In the genomic region with DNA sequence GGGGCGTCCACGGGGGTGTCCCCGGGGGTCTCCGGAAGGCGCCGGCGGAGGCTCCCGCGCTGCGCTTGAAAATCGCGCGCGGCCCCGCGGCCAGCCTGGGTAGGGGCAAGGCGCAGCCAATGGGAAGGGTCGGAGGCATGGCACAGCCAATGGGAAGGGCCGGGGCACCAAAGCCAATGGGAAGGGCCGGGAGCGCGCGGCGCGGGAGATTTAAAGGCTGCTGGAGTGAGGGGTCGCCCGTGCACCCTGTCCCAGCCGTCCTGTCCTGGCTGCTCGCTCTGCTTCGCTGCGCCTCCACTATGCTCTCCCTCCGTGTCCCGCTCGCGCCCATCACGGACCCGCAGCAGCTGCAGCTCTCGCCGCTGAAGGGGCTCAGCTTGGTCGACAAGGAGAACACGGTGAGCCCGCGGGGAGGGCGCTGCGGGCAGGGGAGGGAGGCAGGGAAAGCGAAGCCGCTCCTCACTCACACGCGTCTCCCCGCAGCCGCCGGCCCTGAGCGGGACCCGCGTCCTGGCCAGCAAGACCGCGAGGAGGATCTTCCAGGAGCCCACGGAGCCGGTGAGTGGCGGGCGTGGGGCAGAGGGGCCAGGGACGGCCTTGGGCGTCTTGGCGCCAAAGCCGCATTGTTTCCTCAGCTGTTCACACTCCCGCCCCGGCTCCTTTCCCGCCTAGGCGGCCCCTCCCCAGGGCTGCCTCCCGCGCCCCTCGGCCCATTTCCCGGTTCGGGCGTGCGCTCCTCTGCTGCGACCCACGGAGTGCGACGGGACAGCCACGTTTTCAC, we compare ENCODE assay signal across 1 cellular context.
A peak's percentile ranks its signal among the peaks of the same experiment; 100 is the strongest.
TF ChIP-seq lines count a peak whose summit lies in the region.

A gene (plus strand): TSS at position 240 of the 781 bp plus-strand sequence. CDS start 60 bp downstream, at position 300.

TF ChIP-seq in HepG2, 621 proteins besides CTCF, POLR2A, EP300 and RAD21 (continued from another document and continues in another):
- TF ChIP-seq, protein P1, sequence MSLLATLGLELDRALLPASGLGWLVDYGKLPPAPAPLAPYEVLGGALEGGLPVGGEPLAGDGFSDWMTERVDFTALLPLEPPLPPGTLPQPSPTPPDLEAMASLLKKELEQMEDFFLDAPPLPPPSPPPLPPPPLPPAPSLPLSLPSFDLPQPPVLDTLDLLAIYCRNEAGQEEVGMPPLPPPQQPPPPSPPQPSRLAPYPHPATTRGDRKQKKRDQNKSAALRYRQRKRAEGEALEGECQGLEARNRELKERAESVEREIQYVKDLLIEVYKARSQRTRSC (CRISPR knock-in tag; IDR thresholded peaks at IDR 0.05; ENCODE audit: low read depth), result peak; percentile 41; the same call in 1 of the 2 replicates
- TF ChIP-seq ARHGAP35 (CRISPR knock-in tag; IDR thresholded peaks at IDR 0.05; ENCODE audit: borderline replicate concordance) (no peak; the same call in none of the 2 replicates), CHD4 (IDR thresholded peaks at IDR 0.05; ENCODE audit: borderline replicate concordance, low read length) (no peak), MAFG (CRISPR knock-in tag; IDR thresholded peaks at IDR 0.05) (no peak), SRSF1 (optimal IDR thresholded peaks at IDR 0.05; ENCODE audit: low read depth, low read length) (peak; percentile 29), SIN3B (IDR thresholded peaks at IDR 0.05; ENCODE audit: low read length) (peak; percentile 100), ZNF768 (CRISPR knock-in tag; IDR thresholded peaks at IDR 0.05) (peak; percentile 37; the same call in 1 of the 2 replicates), ZNF570 (CRISPR knock-in tag; IDR thresholded peaks at IDR 0.05; ENCODE audit: borderline replicate concordance) (no peak), ZNF510 (CRISPR knock-in tag; IDR thresholded peaks at IDR 0.05; ENCODE audit: low read depth) (no peak), ATAD3A (CRISPR knock-in tag; IDR thresholded peaks at IDR 0.05) (peak; percentile 76; the same call in 1 of the 2 replicates), ZNF674 (CRISPR knock-in tag; IDR thresholded peaks at IDR 0.05; ENCODE audit: low read depth) (no peak), SMAD3 (CRISPR knock-in tag; IDR thresholded peaks at IDR 0.05) (0 out of 2 replicates have a peak, but pooled peaks have one; percentile 18), YEATS2 (CRISPR knock-in tag; IDR thresholded peaks at IDR 0.05; ENCODE audit: borderline replicate concordance) (no peak), ZNF234 (CRISPR knock-in tag; conservative IDR thresholded peaks at IDR 0.05) (0 out of 2 replicates have a peak, but pooled peaks have one; percentile 52), ZNF720 (CRISPR knock-in tag; IDR thresholded peaks at IDR 0.05) (no peak), AGO2 (optimal IDR thresholded peaks at IDR 0.05; ENCODE audit: low read depth, low read length) (peak; percentile 49), RBM22 (optimal IDR thresholded peaks at IDR 0.05; ENCODE audit: low read length) (no peak), ZNF616 (CRISPR knock-in tag; IDR thresholded peaks at IDR 0.05; ENCODE audit: low read depth) (no peak), PHF21A (CRISPR knock-in tag; IDR thresholded peaks at IDR 0.05) (peak; percentile 80), ZNF317 (CRISPR knock-in tag; IDR thresholded peaks at IDR 0.05) (peak; percentile 77), ZNF501 (CRISPR knock-in tag; IDR thresholded peaks at IDR 0.05) (peak; percentile 75; the same call in 1 of the 2 replicates), ZNF790 (CRISPR knock-in tag; IDR thresholded peaks at IDR 0.05; ENCODE audit: borderline replicate concordance) (peak; percentile 84; the same call in 1 of the 2 replicates), DPF2 (CRISPR knock-in tag; IDR thresholded peaks at IDR 0.05; ENCODE audit: borderline replicate concordance, low read depth) (no peak), ZNF562 (CRISPR knock-in tag; IDR thresholded peaks at IDR 0.05; ENCODE audit: borderline replicate concordance) (peak; percentile 93), TCF12 (IDR thresholded peaks at IDR 0.05) (no peak), TCF12 (CRISPR knock-in tag; IDR thresholded peaks at IDR 0.05) (peak; percentile 20; the same call in 1 of the 2 replicates), SRY (CRISPR knock-in tag; IDR thresholded peaks at IDR 0.05) (peak; percentile 76; the same call in 1 of the 2 replicates), RORA (CRISPR knock-in tag; IDR thresholded peaks at IDR 0.05) (no peak), ZNF205 (CRISPR knock-in tag; IDR thresholded peaks at IDR 0.05) (0 out of 2 replicates have a peak, but pooled peaks have one; percentile 16), ZNF383 (CRISPR knock-in tag; IDR thresholded peaks at IDR 0.05; ENCODE audit: borderline replicate concordance) (no peak), CHD2 (IDR thresholded peaks at IDR 0.05; ENCODE audit: low read depth, low read length) (peak; percentile 73), NR2F6 (IDR thresholded peaks at IDR 0.05) (no peak), NR2F6 (CRISPR knock-in tag; IDR thresholded peaks at IDR 0.05) (no peak; the same call in 1 of the 2 replicates), ZNF160 (CRISPR knock-in tag; IDR thresholded peaks at IDR 0.05) (peak; percentile 85; the same call in 1 of the 2 replicates), ZNF883 (CRISPR knock-in tag; IDR thresholded peaks at IDR 0.05; ENCODE audit: not compliant biosample characterization) (peak; percentile 83), DNMT1 (CRISPR knock-in tag; IDR thresholded peaks at IDR 0.05) (peak; percentile 81; the same call in 1 of the 2 replicates), CCAR2 (optimal IDR thresholded peaks at IDR 0.05; ENCODE audit: low read depth, low read length) (no peak), ISL2 (CRISPR knock-in tag; IDR thresholded peaks at IDR 0.05) (peak; percentile 74), FOXK1 (CRISPR knock-in tag; IDR thresholded peaks at IDR 0.05; ENCODE audit: borderline replicate concordance, low read depth) (peak; percentile 62; the same call in 1 of the 2 replicates), SMAD9 (CRISPR knock-in tag; IDR thresholded peaks at IDR 0.05) (peak; percentile 73; the same call in 1 of the 2 replicates), RARA (CRISPR knock-in tag; IDR thresholded peaks at IDR 0.05) (no peak), U2AF1 (optimal IDR thresholded peaks at IDR 0.05; ENCODE audit: low read depth, low read length) (no peak), CBX2 (IDR thresholded peaks at IDR 0.05; ENCODE audit: low read depth, low read length) (no peak), CBX2 (CRISPR knock-in tag; IDR thresholded peaks at IDR 0.05; ENCODE audit: low read depth) (peak; percentile 86), RELA (CRISPR knock-in tag; IDR thresholded peaks at IDR 0.05) (no peak)
- TF ChIP-seq, protein P2, sequence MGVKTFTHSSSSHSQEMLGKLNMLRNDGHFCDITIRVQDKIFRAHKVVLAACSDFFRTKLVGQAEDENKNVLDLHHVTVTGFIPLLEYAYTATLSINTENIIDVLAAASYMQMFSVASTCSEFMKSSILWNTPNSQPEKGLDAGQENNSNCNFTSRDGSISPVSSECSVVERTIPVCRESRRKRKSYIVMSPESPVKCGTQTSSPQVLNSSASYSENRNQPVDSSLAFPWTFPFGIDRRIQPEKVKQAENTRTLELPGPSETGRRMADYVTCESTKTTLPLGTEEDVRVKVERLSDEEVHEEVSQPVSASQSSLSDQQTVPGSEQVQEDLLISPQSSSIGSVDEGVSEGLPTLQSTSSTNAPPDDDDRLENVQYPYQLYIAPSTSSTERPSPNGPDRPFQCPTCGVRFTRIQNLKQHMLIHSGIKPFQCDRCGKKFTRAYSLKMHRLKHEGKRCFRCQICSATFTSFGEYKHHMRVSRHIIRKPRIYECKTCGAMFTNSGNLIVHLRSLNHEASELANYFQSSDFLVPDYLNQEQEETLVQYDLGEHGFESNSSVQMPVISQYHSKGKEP (CRISPR knock-in tag; IDR thresholded peaks at IDR 0.05), result peak; percentile 81; the same call in 1 of the 2 replicates
- TF ChIP-seq, protein P3, sequence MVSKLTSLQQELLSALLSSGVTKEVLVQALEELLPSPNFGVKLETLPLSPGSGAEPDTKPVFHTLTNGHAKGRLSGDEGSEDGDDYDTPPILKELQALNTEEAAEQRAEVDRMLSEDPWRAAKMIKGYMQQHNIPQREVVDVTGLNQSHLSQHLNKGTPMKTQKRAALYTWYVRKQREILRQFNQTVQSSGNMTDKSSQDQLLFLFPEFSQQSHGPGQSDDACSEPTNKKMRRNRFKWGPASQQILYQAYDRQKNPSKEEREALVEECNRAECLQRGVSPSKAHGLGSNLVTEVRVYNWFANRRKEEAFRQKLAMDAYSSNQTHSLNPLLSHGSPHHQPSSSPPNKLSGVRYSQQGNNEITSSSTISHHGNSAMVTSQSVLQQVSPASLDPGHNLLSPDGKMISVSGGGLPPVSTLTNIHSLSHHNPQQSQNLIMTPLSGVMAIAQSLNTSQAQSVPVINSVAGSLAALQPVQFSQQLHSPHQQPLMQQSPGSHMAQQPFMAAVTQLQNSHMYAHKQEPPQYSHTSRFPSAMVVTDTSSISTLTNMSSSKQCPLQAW (CRISPR knock-in tag; IDR thresholded peaks at IDR 0.05), result peak; percentile 81; the same call in 1 of the 2 replicates
- TF ChIP-seq, protein P4, sequence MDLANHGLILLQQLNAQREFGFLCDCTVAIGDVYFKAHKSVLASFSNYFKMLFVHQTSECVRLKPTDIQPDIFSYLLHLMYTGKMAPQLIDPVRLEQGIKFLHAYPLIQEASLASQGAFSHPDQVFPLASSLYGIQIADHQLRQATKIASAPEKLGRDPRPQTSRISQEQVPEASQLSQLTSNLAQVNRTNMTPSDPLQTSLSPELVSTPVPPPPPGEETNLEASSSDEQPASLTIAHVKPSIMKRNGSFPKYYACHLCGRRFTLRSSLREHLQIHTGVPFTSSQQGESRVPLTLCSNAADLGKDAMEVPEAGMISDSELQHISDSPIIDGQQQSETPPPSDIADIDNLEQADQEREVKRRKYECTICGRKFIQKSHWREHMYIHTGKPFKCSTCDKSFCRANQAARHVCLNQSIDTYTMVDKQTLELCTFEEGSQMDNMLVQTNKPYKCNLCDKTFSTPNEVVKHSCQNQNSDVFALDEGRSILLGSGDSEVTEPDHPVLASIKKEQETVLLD (CRISPR knock-in tag; IDR thresholded peaks at IDR 0.05; ENCODE audit: low read depth), result peak; percentile 98
- TF ChIP-seq, protein P5, sequence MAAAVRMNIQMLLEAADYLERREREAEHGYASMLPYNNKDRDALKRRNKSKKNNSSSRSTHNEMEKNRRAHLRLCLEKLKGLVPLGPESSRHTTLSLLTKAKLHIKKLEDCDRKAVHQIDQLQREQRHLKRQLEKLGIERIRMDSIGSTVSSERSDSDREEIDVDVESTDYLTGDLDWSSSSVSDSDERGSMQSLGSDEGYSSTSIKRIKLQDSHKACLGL (CRISPR knock-in tag; IDR thresholded peaks at IDR 0.05), result peak; percentile 97
- TF ChIP-seq, protein P6, sequence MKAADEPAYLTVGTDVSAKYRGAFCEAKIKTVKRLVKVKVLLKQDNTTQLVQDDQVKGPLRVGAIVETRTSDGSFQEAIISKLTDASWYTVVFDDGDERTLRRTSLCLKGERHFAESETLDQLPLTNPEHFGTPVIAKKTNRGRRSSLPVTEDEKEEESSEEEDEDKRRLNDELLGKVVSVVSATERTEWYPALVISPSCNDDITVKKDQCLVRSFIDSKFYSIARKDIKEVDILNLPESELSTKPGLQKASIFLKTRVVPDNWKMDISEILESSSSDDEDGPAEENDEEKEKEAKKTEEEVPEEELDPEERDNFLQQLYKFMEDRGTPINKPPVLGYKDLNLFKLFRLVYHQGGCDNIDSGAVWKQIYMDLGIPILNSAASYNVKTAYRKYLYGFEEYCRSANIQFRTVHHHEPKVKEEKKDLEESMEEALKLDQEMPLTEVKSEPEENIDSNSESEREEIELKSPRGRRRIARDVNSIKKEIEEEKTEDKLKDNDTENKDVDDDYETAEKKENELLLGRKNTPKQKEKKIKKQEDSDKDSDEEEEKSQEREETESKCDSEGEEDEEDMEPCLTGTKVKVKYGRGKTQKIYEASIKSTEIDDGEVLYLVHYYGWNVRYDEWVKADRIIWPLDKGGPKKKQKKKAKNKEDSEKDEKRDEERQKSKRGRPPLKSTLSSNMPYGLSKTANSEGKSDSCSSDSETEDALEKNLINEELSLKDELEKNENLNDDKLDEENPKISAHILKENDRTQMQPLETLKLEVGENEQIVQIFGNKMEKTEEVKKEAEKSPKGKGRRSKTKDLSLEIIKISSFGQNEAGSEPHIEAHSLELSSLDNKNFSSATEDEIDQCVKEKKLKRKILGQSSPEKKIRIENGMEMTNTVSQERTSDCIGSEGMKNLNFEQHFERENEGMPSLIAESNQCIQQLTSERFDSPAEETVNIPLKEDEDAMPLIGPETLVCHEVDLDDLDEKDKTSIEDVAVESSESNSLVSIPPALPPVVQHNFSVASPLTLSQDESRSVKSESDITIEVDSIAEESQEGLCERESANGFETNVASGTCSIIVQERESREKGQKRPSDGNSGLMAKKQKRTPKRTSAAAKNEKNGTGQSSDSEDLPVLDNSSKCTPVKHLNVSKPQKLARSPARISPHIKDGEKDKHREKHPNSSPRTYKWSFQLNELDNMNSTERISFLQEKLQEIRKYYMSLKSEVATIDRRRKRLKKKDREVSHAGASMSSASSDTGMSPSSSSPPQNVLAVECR (CRISPR knock-in tag; IDR thresholded peaks at IDR 0.05; ENCODE audit: borderline replicate concordance), result peak; percentile 100
- TF ChIP-seq, protein P7, sequence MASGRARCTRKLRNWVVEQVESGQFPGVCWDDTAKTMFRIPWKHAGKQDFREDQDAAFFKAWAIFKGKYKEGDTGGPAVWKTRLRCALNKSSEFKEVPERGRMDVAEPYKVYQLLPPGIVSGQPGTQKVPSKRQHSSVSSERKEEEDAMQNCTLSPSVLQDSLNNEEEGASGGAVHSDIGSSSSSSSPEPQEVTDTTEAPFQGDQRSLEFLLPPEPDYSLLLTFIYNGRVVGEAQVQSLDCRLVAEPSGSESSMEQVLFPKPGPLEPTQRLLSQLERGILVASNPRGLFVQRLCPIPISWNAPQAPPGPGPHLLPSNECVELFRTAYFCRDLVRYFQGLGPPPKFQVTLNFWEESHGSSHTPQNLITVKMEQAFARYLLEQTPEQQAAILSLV (CRISPR knock-in tag; IDR thresholded peaks at IDR 0.05; ENCODE audit: borderline replicate concordance), result peak; percentile 55; the same call in 1 of the 2 replicates
- TF ChIP-seq, protein P8, sequence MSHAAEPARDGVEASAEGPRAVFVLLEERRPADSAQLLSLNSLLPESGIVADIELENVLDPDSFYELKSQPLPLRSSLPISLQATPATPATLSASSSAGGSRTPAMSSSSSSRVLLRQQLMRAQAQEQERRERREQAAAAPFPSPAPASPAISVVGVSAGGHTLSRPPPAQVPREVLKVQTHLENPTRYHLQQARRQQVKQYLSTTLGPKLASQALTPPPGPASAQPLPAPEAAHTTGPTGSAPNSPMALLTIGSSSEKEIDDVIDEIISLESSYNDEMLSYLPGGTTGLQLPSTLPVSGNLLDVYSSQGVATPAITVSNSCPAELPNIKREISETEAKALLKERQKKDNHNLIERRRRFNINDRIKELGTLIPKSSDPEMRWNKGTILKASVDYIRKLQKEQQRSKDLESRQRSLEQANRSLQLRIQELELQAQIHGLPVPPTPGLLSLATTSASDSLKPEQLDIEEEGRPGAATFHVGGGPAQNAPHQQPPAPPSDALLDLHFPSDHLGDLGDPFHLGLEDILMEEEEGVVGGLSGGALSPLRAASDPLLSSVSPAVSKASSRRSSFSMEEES (CRISPR knock-in tag; IDR thresholded peaks at IDR 0.05), result peak; percentile 6; the same call in 1 of the 2 replicates
- TF ChIP-seq, protein P9, sequence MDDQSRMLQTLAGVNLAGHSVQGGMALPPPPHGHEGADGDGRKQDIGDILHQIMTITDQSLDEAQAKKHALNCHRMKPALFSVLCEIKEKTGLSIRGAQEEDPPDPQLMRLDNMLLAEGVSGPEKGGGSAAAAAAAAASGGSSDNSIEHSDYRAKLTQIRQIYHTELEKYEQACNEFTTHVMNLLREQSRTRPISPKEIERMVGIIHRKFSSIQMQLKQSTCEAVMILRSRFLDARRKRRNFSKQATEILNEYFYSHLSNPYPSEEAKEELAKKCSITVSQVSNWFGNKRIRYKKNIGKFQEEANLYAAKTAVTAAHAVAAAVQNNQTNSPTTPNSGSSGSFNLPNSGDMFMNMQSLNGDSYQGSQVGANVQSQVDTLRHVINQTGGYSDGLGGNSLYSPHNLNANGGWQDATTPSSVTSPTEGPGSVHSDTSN (CRISPR knock-in tag; IDR thresholded peaks at IDR 0.05; ENCODE audit: borderline replicate concordance), result 0 out of 2 replicates have a peak, but pooled peaks have one; percentile 57
